ENCODE assay signal across 10 cellular contexts in genomic region chr12:111431772-111432171, GRCh38. TPM values are rescaled to one million over a fixed set of nuclear protein-coding genes. Genes with fewer than 3 reads are reported as not detected.
DNase-seq lines count a peak whose midpoint lies in the region; ATAC-seq lines count a peak whose summit lies in the region.
"Had no signal": no experiment of that assay in that cellular context is flagged by ENCODE, and none has a peak within 500 bp of the region (broad histone marks: within the 10 kb centered on the region; RNA-seq: fewer than 3 reads in every experiment).

No MANE protein-coding gene starts in this region.

- intact Hi-C loops in activated CD4-positive, alpha-beta T cell treated with anti-CD3 and anti-CD28 coated beads for 36 hours (cut with DNase I, micrococcal nuclease), result no loop called here

- H3K36me3 Mint-ChIP-seq in activated CD4-positive, alpha-beta T cell treated with anti-CD3 and anti-CD28 coated beads for 36 hours (ENCODE audit: low read depth), result peaks cover 26% of the 10 kb centered on the region
- peaks cover 20% of the 10 kb centered on the region for H3K36me3 Mint-ChIP-seq in activated CD4-positive, alpha-beta memory T cell treated with anti-CD3 and anti-CD28 coated beads, Interleukin-2, amount 10 ng/mL, durations not matched to agents 7 days and 5 days (ENCODE audit: low read depth)
- no peaks in the 10 kb centered on the region for H3K36me3 Mint-ChIP-seq in immature natural killer cell
- peaks cover 45% of the 10 kb centered on the region for H3K36me3 Mint-ChIP-seq in stimulated activated effector memory CD8-positive, alpha-beta T cell treated with anti-CD3 and anti-CD28 coated beads, Interleukin-12 subunit alpha, Interleukin-12 subunit beta, amount 100 ng/mL, for 72 hours

- CTCF ChIA-PET in activated CD4-positive, alpha-beta T cell treated with anti-CD3 and anti-CD28 coated beads for 36 hours (lab: Charles Lee), result interaction anchor here (0.8 to 3.8 kb wide), 4 partner anchors 12 to 35 kb away, joined by 3 to 26 read pairs (median 14); no protein-coding TSS in a partner anchor
- CTCF ChIA-PET in activated CD4-positive, alpha-beta memory T cell treated with anti-CD3 and anti-CD28 coated beads, Interleukin-2, amount 10 ng/mL, durations not matched to agents 7 days and 5 days (lab: Charles Lee), result interaction anchor here (0.6 to 4.2 kb wide), 6 partner anchors 13 to 268 kb away, joined by 3 to 33 read pairs (median 16); no protein-coding TSS in a partner anchor

- H3K4me3 Mint-ChIP-seq in activated CD4-positive, alpha-beta T cell treated with anti-CD3 and anti-CD28 coated beads for 36 hours, result no peak overlapping the region
- H3K4me3 Mint-ChIP-seq in activated CD4-positive, alpha-beta memory T cell treated with anti-CD3 and anti-CD28 coated beads, Interleukin-2, amount 10 ng/mL, durations not matched to agents 7 days and 5 days, result peak overlapping the region; percentile 40
- peak overlapping the region; percentile 79 to 91 (median 86) for H3K4me3 Mint-ChIP-seq in immature natural killer cell
- peak overlapping the region; percentile 83 for H3K4me3 Mint-ChIP-seq in stimulated activated effector memory CD8-positive, alpha-beta T cell treated with anti-CD3 and anti-CD28 coated beads, Interleukin-12 subunit alpha, Interleukin-12 subunit beta, amount 100 ng/mL, for 72 hours

- no peak for ATAC-seq in activated CD4-positive, alpha-beta T cell treated with anti-CD3 and anti-CD28 coated beads for 36 hours
- ATAC-seq in stimulated activated effector memory CD8-positive, alpha-beta T cell treated with anti-CD3 and anti-CD28 coated beads, Interleukin-12 subunit alpha, Interleukin-12 subunit beta, amount 100 ng/mL, for 72 hours, result no peak
- no peak for ATAC-seq in GM18909 (IDR thresholded peaks at IDR 0.05; ENCODE audit: poor library complexity, unreplicated experiment)

- POLR2A ChIA-PET in activated CD4-positive, alpha-beta T cell treated with anti-CD3 and anti-CD28 coated beads for 36 hours (lab: Charles Lee), result interaction anchor here (1.1 kb wide), 1 partner anchor 20 kb away, joined by 3 read pairs; no protein-coding TSS in a partner anchor
- POLR2A ChIA-PET in activated CD4-positive, alpha-beta memory T cell treated with anti-CD3 and anti-CD28 coated beads, Interleukin-2, amount 10 ng/mL, durations not matched to agents 7 days and 5 days (lab: Charles Lee), result interaction anchor here (7.6 to 13.5 kb wide), 3 partner anchors 10 to 23 kb away, joined by 39 to 252 read pairs (median 237); partner anchors contain the start of gene SH2B3

- peak overlapping the region; percentile 92 for H3K27ac Mint-ChIP-seq in activated CD4-positive, alpha-beta T cell treated with anti-CD3 and anti-CD28 coated beads for 36 hours
- peak overlapping the region; percentile 56 for H3K27ac Mint-ChIP-seq in activated CD4-positive, alpha-beta memory T cell treated with anti-CD3 and anti-CD28 coated beads, Interleukin-2, amount 10 ng/mL, durations not matched to agents 7 days and 5 days
- H3K27ac Mint-ChIP-seq in immature natural killer cell, result peak overlapping the region; percentile 98 to 100 (median 99)
- peak overlapping the region; percentile 97 for H3K27ac Mint-ChIP-seq in stimulated activated effector memory CD8-positive, alpha-beta T cell treated with anti-CD3 and anti-CD28 coated beads, Interleukin-12 subunit alpha, Interleukin-12 subunit beta, amount 100 ng/mL, for 72 hours

- H3K4me1 Mint-ChIP-seq in activated CD4-positive, alpha-beta T cell treated with anti-CD3 and anti-CD28 coated beads for 36 hours, result peaks cover 93% of the 10 kb centered on the region
- H3K4me1 Mint-ChIP-seq in activated CD4-positive, alpha-beta memory T cell treated with anti-CD3 and anti-CD28 coated beads, Interleukin-2, amount 10 ng/mL, durations not matched to agents 7 days and 5 days, result peaks cover 96% of the 10 kb centered on the region
- peaks cover 96 to 97% of the 10 kb centered on the region in 2 donors for H3K4me1 Mint-ChIP-seq in immature natural killer cell
- peaks cover 94% of the 10 kb centered on the region for H3K4me1 Mint-ChIP-seq in stimulated activated effector memory CD8-positive, alpha-beta T cell treated with anti-CD3 and anti-CD28 coated beads, Interleukin-12 subunit alpha, Interleukin-12 subunit beta, amount 100 ng/mL, for 72 hours

- no peaks in the 10 kb centered on the region for H3K27me3 Mint-ChIP-seq in activated CD4-positive, alpha-beta T cell treated with anti-CD3 and anti-CD28 coated beads for 36 hours
- H3K27me3 Mint-ChIP-seq in activated CD4-positive, alpha-beta memory T cell treated with anti-CD3 and anti-CD28 coated beads, Interleukin-2, amount 10 ng/mL, durations not matched to agents 7 days and 5 days, result no peaks in the 10 kb centered on the region
- H3K27me3 Mint-ChIP-seq in immature natural killer cell (ENCODE audit: low read depth in 3 of 3), result peaks cover 23 to 51% (median 42%) of the 10 kb centered on the region in 3 donors

- no peaks in the 10 kb centered on the region for H3K9me3 Mint-ChIP-seq in activated CD4-positive, alpha-beta T cell treated with anti-CD3 and anti-CD28 coated beads for 36 hours (ENCODE audit: low read depth)
- no peaks in the 10 kb centered on the region for H3K9me3 Mint-ChIP-seq in activated CD4-positive, alpha-beta memory T cell treated with anti-CD3 and anti-CD28 coated beads, Interleukin-2, amount 10 ng/mL, durations not matched to agents 7 days and 5 days
- H3K9me3 Mint-ChIP-seq in immature natural killer cell, result no peaks in the 10 kb centered on the region
- H3K9me3 Mint-ChIP-seq in stimulated activated effector memory CD8-positive, alpha-beta T cell treated with anti-CD3 and anti-CD28 coated beads, Interleukin-12 subunit alpha, Interleukin-12 subunit beta, amount 100 ng/mL, for 72 hours, result no peaks in the 10 kb centered on the region

- no peak for DNase-seq in activated CD4-positive, alpha-beta T cell treated with anti-CD3 and anti-CD28 coated beads for 36 hours
- no peak for DNase-seq in activated CD4-positive, alpha-beta T cell treated with anti-CD3 and anti-CD28 coated beads for 4 hours
- DNase-seq in activated CD4-positive, alpha-beta memory T cell treated with anti-CD3 and anti-CD28 coated beads, Interleukin-2, amount 10 ng/mL, durations not matched to agents 7 days and 5 days, result no peak
- DNase-seq in immature natural killer cell, result no peak
- DNase-seq in stimulated activated effector memory CD8-positive, alpha-beta T cell treated with anti-CD3 and anti-CD28 coated beads, Interleukin-12 subunit alpha, Interleukin-12 subunit beta, amount 100 ng/mL, for 72 hours (ENCODE audit: low spot score in 2 of 2), result no peak
- DNase-seq in Kasumi-1 (lab: John Stamatoyannopoulos, UW), result no peak
- DNase-seq in NCI-H2029 treated with DMSO at 0.1 percent for 48 hours (lab: John Stamatoyannopoulos, UW), result no peak
- DNase-seq: activated CD8-positive, alpha-beta memory T cell treated with anti-CD3 and anti-CD28 coated beads, Interleukin-2, amount 50 U/mL, for 4 hours; NCI-H2171 treated with DMSO at 0.1 percent for 48 hours had no signal

RNA-seq across cellular contexts. Expression of gene SH2B3, which starts 26.0 kb away (rescaled TPM):
- 10 to 100 TPM; 29.2 to 32.7 TPM for total RNA-seq in activated CD4-positive, alpha-beta T cell treated with anti-CD3 and anti-CD28 coated beads for 36 hours
- 10 to 100 TPM; 18.8 to 20.2 TPM for total RNA-seq in activated CD4-positive, alpha-beta memory T cell treated with anti-CD3 and anti-CD28 coated beads, Interleukin-2, amount 10 ng/mL, durations not matched to agents 7 days and 5 days
- 10 to 100 TPM in 1 of 3 donors, 1 to 10 TPM in 1, under 1 TPM in 1; 0.08 to 13.5 (median 5.3) TPM for polyA plus RNA-seq in immature natural killer cell
